ENCODE assay signal across 9 cellular contexts in genomic region chr1:96362623-96363022, GRCh38.
DNase-seq lines count a peak whose midpoint lies in the region; ATAC-seq and TF ChIP-seq lines count a peak whose summit lies in the region.
"Had no signal": no experiment of that assay in that cellular context is flagged by ENCODE, and none has a peak within 500 bp of the region (broad histone marks: within the 10 kb centered on the region; RNA-seq: fewer than 3 reads in every experiment).

No MANE protein-coding gene starts in this region.

- no peak overlapping the region for H3K9ac ChIP-seq in DND-41 (ENCODE audit: low read depth, low read length)

- H3K4me1 ChIP-seq in DND-41 (ENCODE audit: insufficient read depth, low read length): no peaks in the 10 kb centered on the region
- peaks cover 0 to 3% (median 0%) of the 10 kb centered on the region in 4 donors for H3K4me1 ChIP-seq in sigmoid colon

- no peaks in the 10 kb centered on the region for H3K27me3 ChIP-seq in DND-41 (ENCODE audit: insufficient read depth, low read length, poor library complexity)
- H3K27me3 ChIP-seq in sigmoid colon: no peaks in the 10 kb centered on the region

- intact Hi-C loops in sigmoid colon (cut with DNase I): no loop called here

- H2AFZ ChIP-seq in DND-41 (ENCODE audit: low read depth, low read length): no peak overlapping the region

- H4K20me1 ChIP-seq in DND-41 (ENCODE audit: insufficient read depth, low read length): no peaks in the 10 kb centered on the region

- H3K4me2 ChIP-seq in DND-41 (ENCODE audit: insufficient read depth, low read length): no peak overlapping the region

- H3K27ac ChIP-seq in DND-41 (ENCODE audit: low read length) (no peak overlapping the region), sigmoid colon (no peak overlapping the region)
- H3K27ac ChIP-seq: thoracic aorta had no signal

- no peak for DNase-seq in DND-41
- DNase-seq in RKO (ENCODE audit: low spot score): peak; percentile 90
- peak; percentile 95 for DNase-seq in fibroblast of villous mesenchyme (ENCODE audit: low read depth)
- no peak for DNase-seq in T-helper 9 cell
- no peak for DNase-seq in NCI-H774 (lab: John Stamatoyannopoulos, UW)
- DNase-seq in sigmoid colon: no peak

- H3K36me3 ChIP-seq in DND-41 (ENCODE audit: insufficient read depth, low read length) (no peaks in the 10 kb centered on the region), sigmoid colon (no peaks in the 10 kb centered on the region)
- H3K36me3 ChIP-seq: thoracic aorta had no signal

- no peaks in the 10 kb centered on the region for H3K79me2 ChIP-seq in DND-41 (ENCODE audit: insufficient read depth, low read length)

- TF ChIP-seq POLR2A in sigmoid colon (IDR thresholded peaks at IDR 0.05): no peak

- no peak for TF ChIP-seq CTCF in DND-41 (IDR thresholded peaks at IDR 0.05; ENCODE audit: borderline replicate concordance, extremely low read depth, low read length, poor library complexity, severe bottlenecking)
- TF ChIP-seq CTCF in fibroblast of villous mesenchyme (IDR thresholded peaks at IDR 0.05; ENCODE audit: insufficient read depth, low read depth, low read length): no peak
- TF ChIP-seq CTCF in sigmoid colon (IDR thresholded peaks at IDR 0.05): no peak

- TF ChIP-seq EP300 in sigmoid colon (IDR thresholded peaks at IDR 0.05): no peak

- H3K9me3 ChIP-seq in DND-41 (ENCODE audit: insufficient read depth, low read length, severe bottlenecking): no peaks in the 10 kb centered on the region
- no peaks in the 10 kb centered on the region for H3K9me3 ChIP-seq in sigmoid colon
- H3K9me3 ChIP-seq: thoracic aorta had no signal

- H3K4me3 ChIP-seq in DND-41 (ENCODE audit: low read depth in 1 of 2, low read length in 2 of 2) (no peak overlapping the region), fibroblast of villous mesenchyme (ENCODE audit: low read depth, low read length) (no peak overlapping the region), sigmoid colon (no peak overlapping the region)
- H3K4me3 ChIP-seq: thoracic aorta had no signal

- peak; percentile 66; the same call in 2 of the 3 replicates for ATAC-seq in DND-41 (ENCODE audit: insufficient read depth, low read depth)
- peak; percentile 81 for ATAC-seq in HG02759 (IDR thresholded peaks at IDR 0.05; ENCODE audit: unreplicated experiment)
- no peak for ATAC-seq in GM19467 (IDR thresholded peaks at IDR 0.05; ENCODE audit: unreplicated experiment)

Comparison
In these comparisons a context has a peak if more than half of its experiments do, and no peak if none do; other contexts are left out.
1. DNase-seq: peak in RKO (single experiment) and fibroblast of villous mesenchyme (single experiment); none in DND-41 (single experiment), T-helper 9 cell (single experiment), NCI-H774 (single experiment) and sigmoid colon (single experiment).